Comparison of ENCODE assay signal across 21 cellular contexts in genomic region chr1:113169591-113169990, GRCh38.
DNase-seq lines count a peak whose midpoint lies in the region; ATAC-seq lines count a peak whose summit lies in the region.
"Had no signal": no experiment of that assay in that cellular context is flagged by ENCODE, and none has a peak within 500 bp of the region (broad histone marks: within the 10 kb centered on the region; RNA-seq: fewer than 3 reads in every experiment).

No MANE protein-coding gene starts in this region.

- H3K27ac Mint-ChIP-seq in activated T-helper 2 cell treated with anti-CD3 and anti-CD28 coated beads, Interferon-gamma antibody, Interleukin-2, Interleukin-4, amounts not matched to agents 10 μg/mL and 5 μg/mL and 100 μg/mL, durations not matched to agents 14 hours and 24 hours and 36 hours = no peak overlapping the region
- H3K27ac Mint-ChIP-seq: CD14-positive monocyte; CD4-positive, alpha-beta T cell; CD8-positive, alpha-beta memory T cell; H9; HFFc6 had no signal

- H2BK15ac ChIP-seq in mesendoderm (replicated peaks; ENCODE audit: low read depth) = no peak overlapping the region

- DNase-seq in ELF-1 (ENCODE audit: low read depth, low spot score) = peak; percentile 89
- DNase-seq in NT2/D1 (ENCODE audit: low read depth, low spot score) = peak; percentile 22
- peak; percentile 23 for DNase-seq in mesendoderm
- DNase-seq in activated T-helper 2 cell treated with anti-CD3 and anti-CD28 coated beads, Interferon-gamma antibody, Interleukin-2, Interleukin-4, amounts not matched to agents 10 μg/mL and 5 μg/mL and 100 μg/mL, durations not matched to agents 14 hours and 24 hours and 36 hours (ENCODE audit: low spot score) = no peak
- DNase-seq: 8988T; ACHN; AML-193; BE2C; CD4-positive, alpha-beta T cell; CD8-positive, alpha-beta memory T cell; DMS 273 treated with DMSO at 0.1 percent for 48 hours; EL; GF-D8; GM23248; H9; HFFc6 had no signal

- WGBS in mesendoderm (ENCODE audit: extremely low coverage, insufficient coverage, low lambda C conversion rate) = no CpG with 5 or more reads among the region's 5 CpGs

- no peak overlapping the region for H3K4me3 Mint-ChIP-seq in activated T-helper 2 cell treated with anti-CD3 and anti-CD28 coated beads, Interferon-gamma antibody, Interleukin-2, Interleukin-4, amounts not matched to agents 10 μg/mL and 5 μg/mL and 100 μg/mL, durations not matched to agents 14 hours and 24 hours and 36 hours (ENCODE audit: low read depth)
- H3K4me3 Mint-ChIP-seq: CD14-positive monocyte; CD4-positive, alpha-beta T cell; CD8-positive, alpha-beta memory T cell; H9; HFFc6 had no signal

- no peak overlapping the region for H2BK120ac ChIP-seq in mesendoderm (ENCODE audit: low read depth, low read length)

- peaks cover 23% of the 10 kb centered on the region for H3K9me3 ChIP-seq in NT2/D1 (ENCODE audit: insufficient read depth, low read length)
- H3K9me3 ChIP-seq: A549, BE2C had no signal

- intact Hi-C loops in activated T-helper 2 cell treated with anti-CD3 and anti-CD28 coated beads, Interferon-gamma antibody, Interleukin-2, Interleukin-4, amounts not matched to agents 10 μg/mL and 5 μg/mL and 100 μg/mL, durations not matched to agents 14 hours and 24 hours and 36 hours (cut with micrococcal nuclease) = no loop called here

- H3K9ac ChIP-seq in NT2/D1 (ENCODE audit: insufficient read length, low read depth) = no peak overlapping the region
- H3K9ac ChIP-seq in mesendoderm (ENCODE audit: low read length) = no peak overlapping the region
- H3K9ac ChIP-seq: BLaER1 treated with 17β-estradiol and CSF1 and Interleukin-3, amounts not matched to agents 10 nM and 100 nM; GM23248 had no signal

- H3K27ac ChIP-seq in mesendoderm (ENCODE audit: low read depth, low read length) = no peak overlapping the region
- H3K27ac ChIP-seq: A549; BLaER1 treated with 17β-estradiol and CSF1 and Interleukin-3, amounts not matched to agents 10 nM and 100 nM; GM23248 had no signal

- no peak overlapping the region for H2AK5ac ChIP-seq in mesendoderm (ENCODE audit: low read length)

- H3K27me3 Mint-ChIP-seq in activated T-helper 2 cell treated with anti-CD3 and anti-CD28 coated beads, Interferon-gamma antibody, Interleukin-2, Interleukin-4, amounts not matched to agents 10 μg/mL and 5 μg/mL and 100 μg/mL, durations not matched to agents 14 hours and 24 hours and 36 hours (ENCODE audit: low read depth) = no peaks in the 10 kb centered on the region

- H2BK5ac ChIP-seq in mesendoderm (ENCODE audit: low read length) = no peak overlapping the region

- no peak overlapping the region for H3K18ac ChIP-seq in mesendoderm (ENCODE audit: low read length)

- H3K4me1 Mint-ChIP-seq in activated T-helper 2 cell treated with anti-CD3 and anti-CD28 coated beads, Interferon-gamma antibody, Interleukin-2, Interleukin-4, amounts not matched to agents 10 μg/mL and 5 μg/mL and 100 μg/mL, durations not matched to agents 14 hours and 24 hours and 36 hours (ENCODE audit: low read depth) = no peaks in the 10 kb centered on the region
- H3K4me1 Mint-ChIP-seq: CD14-positive monocyte; CD8-positive, alpha-beta memory T cell; H9 had no signal

- no peak overlapping the region for H3K23ac ChIP-seq in mesendoderm (ENCODE audit: low read length)

- H3K4me2 ChIP-seq in mesendoderm (ENCODE audit: low read length) = no peak overlapping the region
- H3K4me2 ChIP-seq: A549; BLaER1 treated with 17β-estradiol and CSF1 and Interleukin-3, amounts not matched to agents 10 nM and 100 nM had no signal

- no peak overlapping the region for H3K4ac ChIP-seq in mesendoderm (ENCODE audit: low read depth, low read length)

- H3K4me3 ChIP-seq in NT2/D1 (ENCODE audit: insufficient read length, low read depth) = no peak overlapping the region
- no peak overlapping the region for H3K4me3 ChIP-seq in mesendoderm (ENCODE audit: low read length)
- H3K4me3 ChIP-seq: A549; BLaER1 treated with 17β-estradiol and CSF1 and Interleukin-3, amounts not matched to agents 10 nM and 100 nM; GM23248 had no signal

- H4K5ac ChIP-seq in mesendoderm (ENCODE audit: low read length) = no peak overlapping the region

- peaks cover 16% of the 10 kb centered on the region for H3K9me3 Mint-ChIP-seq in activated T-helper 2 cell treated with anti-CD3 and anti-CD28 coated beads, Interferon-gamma antibody, Interleukin-2, Interleukin-4, amounts not matched to agents 10 μg/mL and 5 μg/mL and 100 μg/mL, durations not matched to agents 14 hours and 24 hours and 36 hours

- peaks cover 7% of the 10 kb centered on the region for H3K4me1 ChIP-seq in NT2/D1 (ENCODE audit: insufficient read depth, insufficient read length)
- H3K4me1 ChIP-seq in mesendoderm (ENCODE audit: control insufficient read depth, low read depth, low read length) = no peaks in the 10 kb centered on the region
- H3K4me1 ChIP-seq: A549, BE2C had no signal

- H3K27me3 ChIP-seq in NT2/D1 (ENCODE audit: insufficient read depth, insufficient read length) = no peaks in the 10 kb centered on the region
- no peaks in the 10 kb centered on the region for H3K27me3 ChIP-seq in mesendoderm (ENCODE audit: insufficient read depth, low read length, poor library complexity)
- H3K27me3 ChIP-seq: BE2C; BLaER1 treated with 17β-estradiol and CSF1 and Interleukin-3, amounts not matched to agents 10 nM and 100 nM had no signal

- no peaks in the 10 kb centered on the region for H3K79me1 ChIP-seq in mesendoderm (ENCODE audit: low read length)

- H3K79me2 ChIP-seq in mesendoderm (ENCODE audit: control insufficient read depth, insufficient read depth, low read length) = no peaks in the 10 kb centered on the region

- ATAC-seq in GM21619 (IDR thresholded peaks at IDR 0.05; ENCODE audit: unreplicated experiment) = no peak
- ATAC-seq in activated CD4-positive, CD25-positive, alpha-beta regulatory T cell treated with anti-CD3 and anti-CD28 coated beads, Interleukin-2, amount 50 U/mL, for 24 hours = no peak
- ATAC-seq: A549 had no signal

- no peaks in the 10 kb centered on the region for H3K36me3 Mint-ChIP-seq in activated T-helper 2 cell treated with anti-CD3 and anti-CD28 coated beads, Interferon-gamma antibody, Interleukin-2, Interleukin-4, amounts not matched to agents 10 μg/mL and 5 μg/mL and 100 μg/mL, durations not matched to agents 14 hours and 24 hours and 36 hours (ENCODE audit: low read depth)
- H3K36me3 Mint-ChIP-seq: CD14-positive monocyte had no signal

- no peak overlapping the region for H3K56ac ChIP-seq in mesendoderm (ENCODE audit: low read length)

- no peak overlapping the region for H4K8ac ChIP-seq in mesendoderm (ENCODE audit: low read depth, low read length)

- no peaks in the 10 kb centered on the region for H3K36me3 ChIP-seq in NT2/D1 (ENCODE audit: insufficient read depth, insufficient read length, low read length)
- no peaks in the 10 kb centered on the region for H3K36me3 ChIP-seq in mesendoderm (ENCODE audit: control insufficient read depth, insufficient read depth, low read length)
- H3K36me3 ChIP-seq: BE2C; BLaER1 treated with 17β-estradiol and CSF1 and Interleukin-3, amounts not matched to agents 10 nM and 100 nM had no signal
